In genomic region chrX:44889824-44890223, GRCh38 we compare ENCODE assay signal across 1 cellular context.
TF ChIP-seq lines count a peak whose summit lies in the region.

No MANE protein-coding gene starts in this region.

TF ChIP-seq in WTC11, 78 proteins besides CTCF, POLR2A, EP300 and RAD21 (continued from another document):
- no peak for TF ChIP-seq HMGXB4 (CRISPR knock-in tag; IDR thresholded peaks at IDR 0.05)
- TF ChIP-seq MYBL2 (CRISPR knock-in tag; IDR thresholded peaks at IDR 0.05), result no peak
- TF ChIP-seq ZNF532 (CRISPR knock-in tag; IDR thresholded peaks at IDR 0.05; ENCODE audit: borderline replicate concordance), result no peak
- TF ChIP-seq IRF2 (CRISPR knock-in tag; IDR thresholded peaks at IDR 0.05; ENCODE audit: borderline replicate concordance, low read depth), result no peak
- TF ChIP-seq AR (CRISPR knock-in tag; IDR thresholded peaks at IDR 0.05), result no peak
- no peak for TF ChIP-seq NFE2L1 (CRISPR knock-in tag; IDR thresholded peaks at IDR 0.05)
- TF ChIP-seq TCF7 (CRISPR knock-in tag; IDR thresholded peaks at IDR 0.05; ENCODE audit: low read depth), result no peak
- no peak for TF ChIP-seq JUN (CRISPR knock-in tag; IDR thresholded peaks at IDR 0.05)
- TF ChIP-seq AFF4 (CRISPR knock-in tag; IDR thresholded peaks at IDR 0.05; ENCODE audit: borderline replicate concordance), result no peak
